In genomic region chr14:88611878-88612277, GRCh38 we compare ENCODE assay signal across 21 cellular contexts. TPM values are rescaled to one million over a fixed set of nuclear protein-coding genes. Genes with fewer than 3 reads are reported as not detected.
DNase-seq lines count a peak whose midpoint lies in the region; ATAC-seq, FAIRE-seq and TF ChIP-seq lines count a peak whose summit lies in the region.
"Had no signal": no experiment of that assay in that cellular context is flagged by ENCODE, and none has a peak within 500 bp of the region (broad histone marks: within the 10 kb centered on the region; RNA-seq: fewer than 3 reads in every experiment).

No MANE protein-coding gene starts in this region.

- H3K27ac ChIP-seq in RWPE2 (ENCODE audit: poor library complexity, severe bottlenecking): peak overlapping the region; percentile 88
- peak overlapping the region; percentile 15 for H3K27ac ChIP-seq in endothelial cell of umbilical vein (ENCODE audit: insufficient read depth, low read depth, low read length)
- peak overlapping the region; percentile 81 for H3K27ac ChIP-seq in smooth muscle cell (ENCODE audit: low read depth)
- H3K27ac ChIP-seq: BLaER1 treated with 17β-estradiol and CSF1 and Interleukin-3, amounts not matched to agents 10 nM and 100 nM; coronary artery; lower lobe of right lung; skin epidermis; thoracic aorta had no signal

- no peak overlapping the region for H3K4me3 ChIP-seq in RWPE2 (ENCODE audit: severe bottlenecking)
- H3K4me3 ChIP-seq in endothelial cell of umbilical vein (replicated peaks in 1 of 3; ENCODE audit: insufficient read depth in 1 of 3, low read depth in 1 of 3, low read length in 3 of 3): no peak overlapping the region
- no peak overlapping the region for H3K4me3 ChIP-seq in smooth muscle cell
- H3K4me3 ChIP-seq: BLaER1 treated with 17β-estradiol and CSF1 and Interleukin-3, amounts not matched to agents 10 nM and 100 nM; coronary artery; lower lobe of right lung; skin epidermis; thoracic aorta had no signal

- no peaks in the 10 kb centered on the region for H3K79me2 ChIP-seq in endothelial cell of umbilical vein (ENCODE audit: control insufficient read depth, insufficient read depth, low read length)
- no peaks in the 10 kb centered on the region for H3K79me2 ChIP-seq in smooth muscle cell (ENCODE audit: low read depth)

- no peaks in the 10 kb centered on the region for H3K9me3 ChIP-seq in RWPE2 (ENCODE audit: severe bottlenecking)
- no peaks in the 10 kb centered on the region for H3K9me3 ChIP-seq in endothelial cell of umbilical vein (replicated peaks; ENCODE audit: control insufficient read depth, insufficient read depth, low read length)
- H3K9me3 ChIP-seq in smooth muscle cell (replicated peaks; ENCODE audit: low read depth): no peaks in the 10 kb centered on the region
- H3K9me3 ChIP-seq: BLaER1 treated with 17β-estradiol and CSF1 and Interleukin-3, amounts not matched to agents 10 nM and 100 nM; lower lobe of right lung; thoracic aorta had no signal

- no peak for TF ChIP-seq CTCF in RWPE2 (IDR thresholded peaks at IDR 0.05; ENCODE audit: poor library complexity, severe bottlenecking)
- TF ChIP-seq CTCF in endothelial cell of umbilical vein (IDR thresholded peaks at IDR 0.05; ENCODE audit: extremely low read depth in 1 of 2, insufficient read depth in 1 of 2, low read depth in 1 of 2, low read length in 2 of 2): no peak
- no peak for TF ChIP-seq CTCF in smooth muscle cell (IDR thresholded peaks at IDR 0.05; ENCODE audit: borderline replicate concordance, insufficient read depth, poor library complexity, severe bottlenecking)

- H3K36me3 ChIP-seq in RWPE2 (ENCODE audit: low read depth): peaks cover 58% of the 10 kb centered on the region
- H3K36me3 ChIP-seq in endothelial cell of umbilical vein (ENCODE audit: control insufficient read depth in 2 of 2, extremely low read depth in 1 of 2, insufficient read depth in 2 of 2, low read length in 2 of 2): peaks cover 5 to 22% of the 10 kb centered on the region in 2 experiments
- H3K36me3 ChIP-seq in smooth muscle cell (ENCODE audit: low read depth): peaks cover 17% of the 10 kb centered on the region

- no peaks in the 10 kb centered on the region for H4K20me1 ChIP-seq in endothelial cell of umbilical vein (replicated peaks; ENCODE audit: control insufficient read depth, extremely low read depth, insufficient read depth, low read length)
- no peaks in the 10 kb centered on the region for H4K20me1 ChIP-seq in smooth muscle cell (ENCODE audit: low read depth)

- DNase-seq in ELR (ENCODE audit: low read depth) (peak; percentile 64), RWPE2 (ENCODE audit: low spot score) (no peak), endothelial cell of umbilical vein (ENCODE audit: low read depth, low spot score) (peak; percentile 17), smooth muscle cell (lab: John Stamatoyannopoulos, UW; ENCODE audit: unreplicated experiment) (no peak), Right ventricle myocardium superior (no peak), NCI-H1417 (lab: John Stamatoyannopoulos, UW) (no peak)
- no peak for DNase-seq in activated T-cell treated with anti-CD3 and anti-CD28 coated beads, Interleukin-2, amount 50 U/mL, for 1 hour
- DNase-seq: activated naive CD4-positive, alpha-beta T cell; aorta; DMS53; immature natural killer cell; lower lobe of right lung; NCI-H1436 treated with DMSO at 0.1 percent for 48 hours; NCI-H446 had no signal

- no peaks in the 10 kb centered on the region for H3K9me1 ChIP-seq in endothelial cell of umbilical vein (replicated peaks; ENCODE audit: control insufficient read depth, extremely low read depth, insufficient read depth, low read length)

- CTCF ChIA-PET in endothelial cell of umbilical vein (lab: Charles Lee): interaction anchor here (0.9 to 1.3 kb wide), 2 partner anchors 16 kb away, joined by 3 to 4 read pairs; no protein-coding TSS in a partner anchor

- H3K4me2 ChIP-seq in endothelial cell of umbilical vein (ENCODE audit: insufficient read depth, low read length) (no peak overlapping the region), smooth muscle cell (no peak overlapping the region)

- peaks cover 4% of the 10 kb centered on the region for H3F3A ChIP-seq in smooth muscle cell (ENCODE audit: low read depth)

- no TSS peak for BruUV-seq in endothelial cell of umbilical vein (replicated peaks; lab: Mats Ljungman, UMichigan)

- dilution Hi-C loops in endothelial cell of umbilical vein (cut with MboI; ENCODE audit: extremely low pct_ligation_motif_present, low sequenced_read_pairs): no loop called here

- FAIRE-seq in endothelial cell of umbilical vein (lab: Jason Lieb, UNC): no peak
- FAIRE-seq: GM19239 had no signal

- H3K27me3 ChIP-seq in RWPE2 (ENCODE audit: insufficient read depth, poor library complexity, severe bottlenecking): no peaks in the 10 kb centered on the region
- no peaks in the 10 kb centered on the region for H3K27me3 ChIP-seq in endothelial cell of umbilical vein (ENCODE audit: control insufficient read depth in 2 of 2, insufficient read depth in 2 of 2, low read length in 2 of 2)
- no peaks in the 10 kb centered on the region for H3K27me3 ChIP-seq in smooth muscle cell (ENCODE audit: low read depth)

- POLR2A ChIA-PET in endothelial cell of umbilical vein (lab: Charles Lee): no interaction called here

- peaks cover 53% of the 10 kb centered on the region for H3K4me1 ChIP-seq in RWPE2 (ENCODE audit: insufficient read depth, poor library complexity, severe bottlenecking)
- peaks cover 39% of the 10 kb centered on the region for H3K4me1 ChIP-seq in endothelial cell of umbilical vein (ENCODE audit: control insufficient read depth, extremely low read depth, insufficient read depth, low read length)
- peaks cover 6% of the 10 kb centered on the region for H3K4me1 ChIP-seq in smooth muscle cell (ENCODE audit: low read depth)

- no peak for ATAC-seq in RWPE2 (ENCODE audit: low read depth)
- no peak for ATAC-seq in Right ventricle myocardium superior (ENCODE audit: poor library complexity)
- ATAC-seq: activated CD4-positive, CD25-positive, alpha-beta regulatory T cell treated with anti-CD3 and anti-CD28 coated beads, Interleukin-2, amount 50 U/mL, for 24 hours; lower lobe of right lung; Right ventricle myocardium inferior had no signal

- WGBS in smooth muscle cell (ENCODE audit: low lambda C conversion rate): 67% methylated on average over 1 of the region's 1 CpG

- intact Hi-C loops in endothelial cell of umbilical vein (cut with micrococcal nuclease): loop anchor here (5.0 kb wide), 1 partner anchor 50 kb away; the partner anchor contains the start of gene ZC3H14
- intact Hi-C loops in Right ventricle myocardium superior (cut with DNase I): no loop called here

- no peak overlapping the region for H2AFZ ChIP-seq in endothelial cell of umbilical vein (ENCODE audit: low read depth, low read length)
- H2AFZ ChIP-seq in smooth muscle cell (ENCODE audit: low read depth): no peak overlapping the region

- TF ChIP-seq POLR2A in endothelial cell of umbilical vein (IDR thresholded peaks at IDR 0.05; ENCODE audit: low read depth, low read length): no peak

- H3K9ac ChIP-seq in endothelial cell of umbilical vein (replicated peaks; ENCODE audit: extremely low read depth, insufficient read depth, low read length) (no peak overlapping the region), smooth muscle cell (ENCODE audit: low read depth) (no peak overlapping the region)
- H3K9ac ChIP-seq: BLaER1 treated with 17β-estradiol and CSF1 and Interleukin-3, amounts not matched to agents 10 nM and 100 nM had no signal

TF ChIP-seq in endothelial cell of umbilical vein, 7 proteins besides CTCF, POLR2A, EP300 and RAD21:
- TF ChIP-seq FOS (IDR thresholded peaks at IDR 0.05; ENCODE audit: borderline replicate concordance, insufficient read depth, low read length) (no peak), MAX (IDR thresholded peaks at IDR 0.05; ENCODE audit: insufficient read depth, insufficient read length) (no peak), POLR2AphosphoS5 (IDR thresholded peaks at IDR 0.05; ENCODE audit: insufficient read depth, low read depth, low read length) (no peak), JUN (IDR thresholded peaks at IDR 0.05; ENCODE audit: borderline replicate concordance, insufficient read depth, insufficient read length, low read depth) (no peak), GATA2 (IDR thresholded peaks at IDR 0.05; ENCODE audit: insufficient read depth, insufficient read length, low read depth, low read length) (no peak), EZH2 (IDR thresholded peaks at IDR 0.05; ENCODE audit: borderline replicate concordance, low read depth, low read length, severe bottlenecking) (no peak), MYC (IDR thresholded peaks at IDR 0.05; ENCODE audit: low read depth, low read length) (no peak)

RNA-seq across cellular contexts. Expression of gene ZC3H14, which starts 49.0 kb away (rescaled TPM):
- total RNA-seq in endothelial cell of umbilical vein (59.6 and 61.8 TPM in 2 replicates), smooth muscle cell (51.9 and 59.1 TPM in 2 replicates), Right ventricle myocardium superior (36.6 TPM)
- polyA plus RNA-seq in endothelial cell of umbilical vein (61.2 and 62.3 TPM in 2 replicates), smooth muscle cell (40.9 and 43.0 TPM in 2 replicates)
- polyA plus RNA-seq in endothelial cell of umbilical vein (2011; cell fraction: cytosol; rRNA removed): 71.1 and 77.7 TPM in 2 replicates
- polyA plus RNA-seq in endothelial cell of umbilical vein (2011; cell fraction: nucleus; rRNA removed): 105 and 123 TPM in 2 replicates
- polyA plus RNA-seq in endothelial cell of umbilical vein (2012): 39.2 and 49.9 TPM in 2 replicates
- polyA minus RNA-seq in endothelial cell of umbilical vein: 163 and 174 TPM in 2 replicates
- polyA minus RNA-seq in endothelial cell of umbilical vein (2011; cell fraction: cytosol; rRNA and poly(A)+ RNA removed): 87.2 TPM
- 39.6 and 72.8 TPM in 2 replicates for polyA minus RNA-seq in endothelial cell of umbilical vein (2011; cell fraction: nucleus; rRNA and poly(A)+ RNA removed)

RNA-seq across cellular contexts. Expression of gene PTPN21, which starts 57.1 kb away (rescaled TPM):
- total RNA-seq in endothelial cell of umbilical vein (16.1 and 22.9 TPM in 2 replicates), smooth muscle cell (11.7 and 12.2 TPM in 2 replicates), Right ventricle myocardium superior (32.2 TPM)
- polyA plus RNA-seq in endothelial cell of umbilical vein (9.2 and 10.2 TPM in 2 replicates), smooth muscle cell (8.1 and 11.0 TPM in 2 replicates)
- 6.0 and 6.1 TPM in 2 replicates for polyA plus RNA-seq in endothelial cell of umbilical vein (2011; cell fraction: cytosol; rRNA removed)
- 28.2 and 30.9 TPM in 2 replicates for polyA plus RNA-seq in endothelial cell of umbilical vein (2011; cell fraction: nucleus; rRNA removed)
- polyA plus RNA-seq in endothelial cell of umbilical vein (2012): 8.0 and 12.5 TPM in 2 replicates
- polyA minus RNA-seq in endothelial cell of umbilical vein: 16.0 and 18.8 TPM in 2 replicates
- polyA minus RNA-seq in endothelial cell of umbilical vein (2011; cell fraction: cytosol; rRNA and poly(A)+ RNA removed): 3.3 TPM
- polyA minus RNA-seq in endothelial cell of umbilical vein (2011; cell fraction: nucleus; rRNA and poly(A)+ RNA removed): 21.5 and 22.6 TPM in 2 replicates
- polyA plus RNA-seq: immature natural killer cell had no signal

Comparison
In these comparisons a context has a peak if more than half of its experiments do, and no peak if none do; other contexts are left out.
1. DNase-seq: peak in ELR (single experiment) and endothelial cell of umbilical vein (single experiment); none in RWPE2 (single experiment), smooth muscle cell (single experiment), Right ventricle myocardium superior (single experiment), NCI-H1417 (0 of 3) and activated T-cell treated with anti-CD3 and anti-CD28 coated beads, Interleukin-2, amount 50 U/mL, for 1 hour (single experiment).
2. H3K27ac ChIP-seq: peak in every context shown above with its lines; median percentile 88 in RWPE2; 81 in smooth muscle cell; 15 in endothelial cell of umbilical vein.